In genomic region chr15:93235926-93236781, GRCh38 we compare ENCODE assay signal across 11 cellular contexts.
DNase-seq lines count a peak whose midpoint lies in the region; ATAC-seq, FAIRE-seq and TF ChIP-seq lines count a peak whose summit lies in the region.
"Had no signal": no experiment of that assay in that cellular context is flagged by ENCODE, and none has a peak within 500 bp of the region (broad histone marks: within the 10 kb centered on the region; RNA-seq: fewer than 3 reads in every experiment).

No MANE protein-coding gene starts in this region.

- H3K27me3 Mint-ChIP-seq in CD8-positive, alpha-beta memory T cell: peaks cover 34 to 59% of the 10 kb centered on the region in 2 donors

- no peaks in the 10 kb centered on the region for H3K9me3 ChIP-seq in CD8-positive, alpha-beta memory T cell (ENCODE audit: low read length)
- peaks cover 0 to 5% (median 0%) of the 10 kb centered on the region in 12 donors for H3K9me3 ChIP-seq in heart left ventricle
- no peaks in the 10 kb centered on the region for H3K9me3 ChIP-seq in pancreas

- POLR2A ChIA-PET in CD8-positive, alpha-beta memory T cell (lab: Charles Lee): no interaction called here

- peak overlapping the region; percentile 12 for H3K4me3 ChIP-seq in CD8-positive, alpha-beta memory T cell (ENCODE audit: low read length)
- peak overlapping the region in 1 of 12 donors; percentile 30 for H3K4me3 ChIP-seq in heart left ventricle
- no peak overlapping the region for H3K4me3 ChIP-seq in pancreas

- FAIRE-seq in pancreas (lab: Jason Lieb, UNC): no peak
- FAIRE-seq: D721Med had no signal

- H3K27me3 ChIP-seq in CD8-positive, alpha-beta memory T cell (ENCODE audit: insufficient read depth, low read length, poor library complexity, severe bottlenecking): peaks cover 5% of the 10 kb centered on the region
- no peaks in the 10 kb centered on the region for H3K27me3 ChIP-seq in heart left ventricle
- no peaks in the 10 kb centered on the region for H3K27me3 ChIP-seq in pancreas

- intact Hi-C loops in heart left ventricle (cut with DNase I) (no loop called here), pancreas (cut with DNase I) (no loop called here)

- CTCF ChIA-PET in CD8-positive, alpha-beta memory T cell (lab: Charles Lee): no interaction called here

- no peak for DNase-seq in CD8-positive, alpha-beta memory T cell
- DNase-seq in SKM-1 treated with dmso at 0.1 percent for 144 hours (lab: John Stamatoyannopoulos, UW; ENCODE audit: unreplicated experiment): peak; percentile 97
- DNase-seq in heart left ventricle: peak in 4 of 5 donors; percentile 48 to 65 (median 54)
- DNase-seq in pancreas: peak in 1 of 6 donors; percentile 64
- no peak for DNase-seq in GM10266 (ENCODE audit: extremely low spot score)
- no peak for DNase-seq in cerebellar cortex (ENCODE audit: low spot score)
- no peak for DNase-seq in GM20000 (ENCODE audit: low spot score)
- no peak for DNase-seq in NCI-H2171 treated with DMSO at 0.1 percent for 48 hours (lab: John Stamatoyannopoulos, UW)
- DNase-seq: HFFc6 had no signal

- H3K27ac Mint-ChIP-seq in CD8-positive, alpha-beta memory T cell: peak overlapping the region in 1 of 8 donors; percentile 4
- H3K27ac Mint-ChIP-seq: HFFc6, memory B cell had no signal

- no peak for TF ChIP-seq CTCF in heart left ventricle (IDR thresholded peaks at IDR 0.05)
- no peak for TF ChIP-seq CTCF in pancreas (IDR thresholded peaks at IDR 0.05)
- TF ChIP-seq CTCF in GM10266 (IDR thresholded peaks at IDR 0.05; ENCODE audit: control insufficient read depth, insufficient read depth, low read depth, missing control alignments): no peak
- TF ChIP-seq CTCF in GM20000 (IDR thresholded peaks at IDR 0.05; ENCODE audit: extremely low read depth, missing control alignments): no peak

- H3K36me3 Mint-ChIP-seq in CD8-positive, alpha-beta memory T cell: peaks cover 0 to 4% (median 1%) of the 10 kb centered on the region in 3 donors
- H3K36me3 Mint-ChIP-seq: memory B cell had no signal

- H3K27ac ChIP-seq in CD8-positive, alpha-beta memory T cell (ENCODE audit: low read depth, low read length): no peak overlapping the region
- H3K27ac ChIP-seq in heart left ventricle: peak overlapping the region in 2 of 12 donors; percentile 3 to 87
- H3K27ac ChIP-seq in pancreas: peak overlapping the region in 1 of 4 donors; percentile 23

- TF ChIP-seq POLR2A in heart left ventricle (IDR thresholded peaks at IDR 0.05): no peak

- H3K9me3 Mint-ChIP-seq in CD8-positive, alpha-beta memory T cell: peaks cover 0 to 4% (median 2%) of the 10 kb centered on the region in 5 donors

- 64 to 72% (median 69%) methylated on average over 17 of the region's 17 CpGs for WGBS in heart left ventricle, 4 donors
- WGBS in pancreas, 2 donors: 71 to 73% methylated on average over 17 of the region's 17 CpGs

- peak overlapping the region in 5 of 7 donors; percentile 28 to 62 (median 38) for H3K4me3 Mint-ChIP-seq in CD8-positive, alpha-beta memory T cell
- H3K4me3 Mint-ChIP-seq: HFFc6, memory B cell had no signal

- peaks cover 14 to 26% (median 23%) of the 10 kb centered on the region in 3 donors for H3K4me1 Mint-ChIP-seq in CD8-positive, alpha-beta memory T cell

- no peaks in the 10 kb centered on the region for H3K36me3 ChIP-seq in CD8-positive, alpha-beta memory T cell (ENCODE audit: insufficient read depth, low read length)
- H3K36me3 ChIP-seq in heart left ventricle (no peaks in the 10 kb centered on the region), pancreas (no peaks in the 10 kb centered on the region)

- H3K4me1 ChIP-seq in CD8-positive, alpha-beta memory T cell (ENCODE audit: insufficient read depth, low read length): no peaks in the 10 kb centered on the region
- no peaks in the 10 kb centered on the region for H3K4me1 ChIP-seq in heart left ventricle
- H3K4me1 ChIP-seq in pancreas: no peaks in the 10 kb centered on the region

- ATAC-seq in heart left ventricle (peak; percentile 42 to 90 (median 70)), pancreas (peak in 3 of 4 donors; percentile 26 to 89 (median 82))

Comparison
In these comparisons a context has a peak if more than half of its experiments do, and no peak if none do; other contexts are left out.
1. DNase-seq: peak in SKM-1 treated with dmso at 0.1 percent for 144 hours (single experiment) and heart left ventricle (4 of 5); none in CD8-positive, alpha-beta memory T cell (0 of 5), GM10266 (single experiment), cerebellar cortex (single experiment), GM20000 (single experiment) and NCI-H2171 treated with DMSO at 0.1 percent for 48 hours (single experiment).